Comparison of ENCODE assay signal across 22 cellular contexts in the genomic region with DNA sequence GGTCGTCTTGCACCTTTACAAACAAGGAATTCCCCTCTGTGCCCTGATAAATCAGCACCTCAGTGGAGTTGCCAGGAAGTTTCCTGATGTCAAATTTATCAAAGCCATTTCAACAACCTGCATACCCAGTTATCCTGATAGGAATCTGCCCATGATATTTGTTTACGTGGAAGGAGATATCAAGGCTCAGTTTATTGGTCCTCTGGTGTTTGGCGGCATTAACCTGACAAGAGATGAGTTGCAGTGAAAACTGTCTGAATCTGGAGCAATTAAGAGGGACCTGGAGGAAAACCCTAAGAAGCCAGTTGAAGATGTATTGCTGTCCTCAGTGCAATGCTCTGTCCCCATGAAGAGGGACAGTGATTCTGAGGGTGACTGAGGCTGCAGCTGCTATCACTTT. TPM values are rescaled to one million over a fixed set of nuclear protein-coding genes. Genes with fewer than 3 reads are reported as not detected.
A peak's percentile ranks its signal among the peaks of the same experiment; 100 is the strongest.
DNase-seq lines count a peak whose midpoint lies in the region; ATAC-seq and TF ChIP-seq lines count a peak whose summit lies in the region.
"Had no signal": no experiment of that assay in that cellular context is flagged by ENCODE, and none has a peak within 500 bp of the region (broad histone marks: within the 10 kb centered on the region; RNA-seq: fewer than 3 reads in every experiment).

No MANE protein-coding gene starts in this region.

- no peaks in the 10 kb centered on the region for H3K4me1 ChIP-seq in esophagus muscularis mucosa
- H3K4me1 ChIP-seq: A549; BE2C; BLaER1 treated with 17β-estradiol and CSF1 and Interleukin-3, amounts not matched to agents 10 nM and 100 nM had no signal

- no peak for TF ChIP-seq EP300 in esophagus muscularis mucosa (IDR thresholded peaks at IDR 0.05)

- no peaks in the 10 kb centered on the region for H3K36me3 Mint-ChIP-seq in activated T-helper 17 cell treated with anti-CD3 and anti-CD28 coated beads, Interleukin-2, amount 50 U/mL, for 72 hours (ENCODE audit: low read depth)
- peaks cover 26% of the 10 kb centered on the region for H3K36me3 Mint-ChIP-seq in progenitor cell of endocrine pancreas (ENCODE audit: insufficient read depth)

- no peak for TF ChIP-seq POLR2A in esophagus muscularis mucosa (IDR thresholded peaks at IDR 0.05; ENCODE audit: low read depth)

- no peak overlapping the region for H3K4me3 Mint-ChIP-seq in activated T-helper 17 cell treated with anti-CD3 and anti-CD28 coated beads, Interleukin-2, amount 50 U/mL, for 72 hours
- no peak overlapping the region for H3K4me3 Mint-ChIP-seq in progenitor cell of endocrine pancreas (ENCODE audit: low read depth)
- H3K4me3 Mint-ChIP-seq: CD4-positive, alpha-beta memory T cell; HFFc6 had no signal

- H3K9me3 ChIP-seq in esophagus muscularis mucosa: no peaks in the 10 kb centered on the region
- H3K9me3 ChIP-seq: A549, BE2C, HAP-1 had no signal

- intact Hi-C loops in esophagus muscularis mucosa (cut with DNase I): no loop called here

- ATAC-seq in activated T-helper 17 cell treated with anti-CD3 and anti-CD28 coated beads, Interleukin-2, amount 50 U/mL, for 72 hours (replicated peaks): no peak
- ATAC-seq: A549 had no signal

- DNase-seq in LNCaP clone FGC (ENCODE audit: low read depth): peak; percentile 65
- no peak for DNase-seq in progenitor cell of endocrine pancreas (ENCODE audit: low spot score, unreplicated experiment)
- DNase-seq in cerebellum (ENCODE audit: low spot score): no peak
- no peak for DNase-seq in esophagus muscularis mucosa (ENCODE audit: extremely low spot score)
- DNase-seq in T-helper 2 cell: no peak
- DNase-seq: 8988T; ACHN; AML-193; BE2C; Calu3; CD4-positive, alpha-beta memory T cell; COR-L47; DMS53; DMS79 treated with DMSO at 0.1 percent for 48 hours; GF-D8; GOT3; HFFc6 had no signal

- TF ChIP-seq CTCF in C4-2B (conservative IDR thresholded peaks at IDR 0.05): no peak
- no peak for TF ChIP-seq CTCF in LNCaP clone FGC (IDR thresholded peaks at IDR 0.05; ENCODE audit: control insufficient read depth, extremely low read depth, insufficient read depth)
- no peak for TF ChIP-seq CTCF in progenitor cell of endocrine pancreas (IDR thresholded peaks at IDR 0.05; ENCODE audit: unreplicated experiment)
- TF ChIP-seq CTCF in esophagus muscularis mucosa (IDR thresholded peaks at IDR 0.05): no peak

- H3K27ac Mint-ChIP-seq in activated T-helper 17 cell treated with anti-CD3 and anti-CD28 coated beads, Interleukin-2, amount 50 U/mL, for 72 hours: peak overlapping the region; percentile 50
- H3K27ac Mint-ChIP-seq in progenitor cell of endocrine pancreas: peak overlapping the region; percentile 42
- H3K27ac Mint-ChIP-seq: CD4-positive, alpha-beta memory T cell; HFFc6 had no signal

- peak overlapping the region; percentile 38 for H3K27ac ChIP-seq in C4-2B
- H3K27ac ChIP-seq in esophagus muscularis mucosa (replicated peaks in 1 of 4): no peak overlapping the region
- H3K27ac ChIP-seq: A549; BLaER1 treated with 17β-estradiol and CSF1 and Interleukin-3, amounts not matched to agents 10 nM and 100 nM had no signal

- no peaks in the 10 kb centered on the region for H3K27me3 Mint-ChIP-seq in activated T-helper 17 cell treated with anti-CD3 and anti-CD28 coated beads, Interleukin-2, amount 50 U/mL, for 72 hours
- no peaks in the 10 kb centered on the region for H3K27me3 Mint-ChIP-seq in progenitor cell of endocrine pancreas
- H3K27me3 Mint-ChIP-seq: CD4-positive, alpha-beta memory T cell had no signal

- H3K4me3 ChIP-seq in LNCaP clone FGC (ENCODE audit: low read depth, low read length): no peak overlapping the region
- H3K4me3 ChIP-seq in esophagus muscularis mucosa: no peak overlapping the region
- H3K4me3 ChIP-seq: A549; BLaER1 treated with 17β-estradiol and CSF1 and Interleukin-3, amounts not matched to agents 10 nM and 100 nM; HAP-1 had no signal

- WGBS in esophagus muscularis mucosa: 76% methylated on average over 3 of the region's 3 CpGs

- no peaks in the 10 kb centered on the region for H3K36me3 ChIP-seq in esophagus muscularis mucosa
- H3K36me3 ChIP-seq: BE2C, HAP-1 had no signal

- H3K4me1 Mint-ChIP-seq in activated T-helper 17 cell treated with anti-CD3 and anti-CD28 coated beads, Interleukin-2, amount 50 U/mL, for 72 hours: peaks cover 7% of the 10 kb centered on the region
- peaks cover 18% of the 10 kb centered on the region for H3K4me1 Mint-ChIP-seq in progenitor cell of endocrine pancreas (ENCODE audit: low read depth)

- no peaks in the 10 kb centered on the region for H3K27me3 ChIP-seq in esophagus muscularis mucosa
- H3K27me3 ChIP-seq: BE2C; BLaER1 treated with 17β-estradiol and CSF1 and Interleukin-3, amounts not matched to agents 10 nM and 100 nM had no signal

- no peaks in the 10 kb centered on the region for H3K9me3 Mint-ChIP-seq in activated T-helper 17 cell treated with anti-CD3 and anti-CD28 coated beads, Interleukin-2, amount 50 U/mL, for 72 hours
- peaks cover 23% of the 10 kb centered on the region for H3K9me3 Mint-ChIP-seq in progenitor cell of endocrine pancreas (ENCODE audit: low read depth)

RNA-seq across cellular contexts. Expression of a gene that starts 38.3 kb away (rescaled TPM):
- total RNA-seq in activated T-helper 17 cell treated with anti-CD3 and anti-CD28 coated beads, Interleukin-2, amount 50 U/mL, for 72 hours: 1 to 10 TPM in 1 of 2 donors, under 1 TPM in 1; 0.99 to 1.8 TPM
- total RNA-seq in progenitor cell of endocrine pancreas (40.0 and 40.3 TPM in 2 replicates), cerebellum (56.7 TPM), esophagus muscularis mucosa (10 to 100 TPM; 38.1 to 54.8 (median 40.9) TPM)

Comparison
In these comparisons a context has a peak if more than half of its experiments do, and no peak if none do; other contexts are left out.
1. RNA of a gene that starts 38.3 kb away (total RNA-seq): 56.7 TPM in cerebellum (single experiment), 38.1 to 54.8 TPM in esophagus muscularis mucosa and 40.0 to 40.3 TPM in progenitor cell of endocrine pancreas; 0.99 to 1.8 TPM in activated T-helper 17 cell treated with anti-CD3 and anti-CD28 coated beads, Interleukin-2, amount 50 U/mL, for 72 hours; every median in the first group is over 10 times any median in the second.